ENCODE assay signal across 8 cellular contexts in the genomic region with DNA sequence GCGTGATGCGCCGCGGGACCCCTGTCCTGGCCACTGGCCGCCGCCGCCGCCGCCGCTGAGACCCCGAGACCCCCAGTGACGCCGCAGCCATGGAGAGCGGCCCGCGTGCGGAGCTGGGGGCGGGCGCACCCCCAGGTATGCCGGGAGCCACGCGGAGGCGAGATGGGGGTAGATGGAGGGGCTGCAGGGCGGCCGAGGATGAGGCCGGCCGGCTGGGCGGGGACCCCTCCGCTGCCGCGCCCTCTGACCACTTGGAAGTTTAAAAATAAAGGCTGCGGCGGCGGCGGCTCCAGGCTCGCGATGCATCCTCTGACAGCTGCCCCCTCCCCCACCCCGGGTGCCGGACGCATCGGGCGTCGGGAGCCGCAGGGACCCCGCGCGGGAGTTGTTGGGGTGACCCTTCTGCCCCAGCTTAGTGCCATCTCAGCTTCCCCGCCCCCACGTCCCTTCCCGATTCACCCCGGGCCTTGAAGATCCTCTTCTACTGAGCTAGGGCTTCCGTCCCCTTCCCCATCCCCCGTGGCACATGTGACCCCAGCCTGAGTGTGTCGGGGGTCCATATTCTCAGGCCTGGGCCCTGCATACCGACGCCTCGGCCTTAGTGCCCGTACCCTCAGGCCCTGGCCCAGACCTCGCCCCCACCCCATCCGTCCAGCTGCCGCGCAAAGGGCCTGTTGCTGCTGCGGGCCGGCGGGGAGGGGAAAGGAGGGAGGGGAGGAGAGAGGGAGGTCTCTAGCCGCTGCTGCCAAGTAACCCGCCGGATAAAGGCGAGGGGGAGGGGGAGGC. TPM values are rescaled to one million over a fixed set of nuclear protein-coding genes. Genes with fewer than 3 reads are reported as not detected.
DNase-seq lines count a peak whose midpoint lies in the region; ATAC-seq and TF ChIP-seq lines count a peak whose summit lies in the region.

No MANE protein-coding gene starts in this region.

- H3K9me3 Mint-ChIP-seq in activated CD4-positive, alpha-beta T cell treated with anti-CD3 and anti-CD28 coated beads for 36 hours (ENCODE audit: low read depth) = no peaks in the 10 kb centered on the region

- POLR2A ChIA-PET in activated CD4-positive, alpha-beta T cell treated with anti-CD3 and anti-CD28 coated beads for 36 hours (lab: Charles Lee) = interaction anchor here (0.9 to 1.2 kb wide), 4 partner anchors 67 to 230 kb away, joined by 3 to 5 read pairs (median 4); a partner anchor contains a TSS

- peaks cover 28% of the 10 kb centered on the region for H3K36me3 Mint-ChIP-seq in activated CD4-positive, alpha-beta T cell treated with anti-CD3 and anti-CD28 coated beads for 36 hours (ENCODE audit: low read depth)

- H3K4me3 ChIP-seq in dorsolateral prefrontal cortex = peak overlapping the region; percentile 64 to 100 (median 96)
- H3K4me3 ChIP-seq in right lobe of liver = peak overlapping the region; percentile 86 to 99 (median 94)

- DNase-seq in COR-L47 (lab: John Stamatoyannopoulos, UW) (peak; percentile 27), NCI-H2171 treated with DMSO at 0.1 percent for 48 hours (lab: John Stamatoyannopoulos, UW) (peak; percentile 66), dorsolateral prefrontal cortex (peak; percentile 45 to 86 (median 82)), right lobe of liver (peak; percentile 71 to 78 (median 76)), GF-D8 (lab: John Stamatoyannopoulos, UW) (no peak)
- peak; percentile 82 for DNase-seq in activated CD4-positive, alpha-beta T cell treated with anti-CD3 and anti-CD28 coated beads for 36 hours
- peak; percentile 38 for DNase-seq in stimulated activated CD8-positive, alpha-beta memory T cell treated with anti-CD3 and anti-CD28 coated beads, Interleukin-15, amount 100 ng/mL, for 48 hours (ENCODE audit: low read depth in 2 of 2)

- peak overlapping the region; percentile 89 for H3K27ac Mint-ChIP-seq in activated CD4-positive, alpha-beta T cell treated with anti-CD3 and anti-CD28 coated beads for 36 hours

- CTCF ChIA-PET in activated CD4-positive, alpha-beta T cell treated with anti-CD3 and anti-CD28 coated beads for 36 hours (lab: Charles Lee) = interaction anchor here (0.6 to 1.3 kb wide), 4 partner anchors 32 to 145 kb away, joined by 3 to 4 read pairs (median 3); no protein-coding TSS in a partner anchor

- H3K4me3 Mint-ChIP-seq in activated CD4-positive, alpha-beta T cell treated with anti-CD3 and anti-CD28 coated beads for 36 hours = peak overlapping the region; percentile 88

- H3K27me3 ChIP-seq in dorsolateral prefrontal cortex = no peaks in the 10 kb centered on the region
- no peaks in the 10 kb centered on the region for H3K27me3 ChIP-seq in right lobe of liver

- WGBS in right lobe of liver (ENCODE audit: insufficient coverage, low coverage, low lambda C conversion rate, missing lambda C conversion rate) = 0% methylated on average over 5 of the region's 69 CpGs

- ATAC-seq in GM21723 (IDR thresholded peaks at IDR 0.05; ENCODE audit: unreplicated experiment) (peak; percentile 22), right lobe of liver (peak; percentile 35 to 43 (median 40))
- ATAC-seq in activated CD4-positive, alpha-beta T cell treated with anti-CD3 and anti-CD28 coated beads for 36 hours = peak; percentile 20

- no peaks in the 10 kb centered on the region for H3K36me3 ChIP-seq in right lobe of liver

- H3K27me3 Mint-ChIP-seq in activated CD4-positive, alpha-beta T cell treated with anti-CD3 and anti-CD28 coated beads for 36 hours = no peaks in the 10 kb centered on the region

- peaks cover 63% of the 10 kb centered on the region for H3K4me1 Mint-ChIP-seq in activated CD4-positive, alpha-beta T cell treated with anti-CD3 and anti-CD28 coated beads for 36 hours

- no peaks in the 10 kb centered on the region for H3K9me3 ChIP-seq in right lobe of liver

- peaks cover 0 to 19% (median 2%) of the 10 kb centered on the region in 4 donors for H3K4me1 ChIP-seq in right lobe of liver

- TF ChIP-seq POLR2A in right lobe of liver (IDR thresholded peaks at IDR 0.05) = no peak

- intact Hi-C loops in activated CD4-positive, alpha-beta T cell treated with anti-CD3 and anti-CD28 coated beads for 36 hours (cut with DNase I, micrococcal nuclease) = loop anchor here (1.0 to 5.0 kb wide), 5 partner anchors 7 to 1289 kb away; a partner anchor contains a TSS
- intact Hi-C loops in dorsolateral prefrontal cortex (cut with DNase I) (loop anchor here in 1 of 2 donors (10.0 kb wide), 1 partner anchor 228 kb away; a partner anchor contains a TSS), right lobe of liver (cut with DNase I) (no loop called here)

- H3K27ac ChIP-seq in dorsolateral prefrontal cortex (peak overlapping the region; percentile 91 to 100 (median 100)), right lobe of liver (peak overlapping the region; percentile 95 to 99 (median 99))

- TF ChIP-seq CTCF in dorsolateral prefrontal cortex (IDR thresholded peaks at IDR 0.05 in 54 of 56, conservative IDR thresholded peaks at IDR 0.05 in 2 of 56; ENCODE audit: low read depth in 1 of 56, partially characterized antibody in 56 of 56) (no peak), right lobe of liver (IDR thresholded peaks at IDR 0.05) (no peak)

RNA-seq across cellular contexts. Expression of a gene that starts 0.6 kb away (rescaled TPM):
- 100 to 1,000 TPM; 122 to 133 TPM for total RNA-seq in activated CD4-positive, alpha-beta T cell treated with anti-CD3 and anti-CD28 coated beads for 36 hours
- total RNA-seq in dorsolateral prefrontal cortex (100 to 1,000 TPM; 184 to 392 (median 248) TPM), right lobe of liver (10 to 100 TPM; 10.2 to 28.2 (median 15.8) TPM)

RNA-seq across cellular contexts. Expression of a gene that starts 7.2 kb away (rescaled TPM):
- 10 to 100 TPM; 43.8 to 53.8 TPM for total RNA-seq in activated CD4-positive, alpha-beta T cell treated with anti-CD3 and anti-CD28 coated beads for 36 hours
- total RNA-seq in dorsolateral prefrontal cortex (10 to 100 TPM; 41.0 to 81.9 (median 61.8) TPM), right lobe of liver (10 to 100 TPM; 26.0 to 52.4 (median 30.9) TPM)

RNA-seq across cellular contexts. Expression of a gene that starts 31.5 kb away (rescaled TPM):
- total RNA-seq in activated CD4-positive, alpha-beta T cell treated with anti-CD3 and anti-CD28 coated beads for 36 hours = under 1 TPM; 0.05 TPM
- total RNA-seq in dorsolateral prefrontal cortex (1 to 10 TPM in 92 of 120 experiments, under 1 TPM in 28; 0.33 to 4.9 (median 1.3) TPM), right lobe of liver (under 1 TPM; 0.18 to 0.74 (median 0.52) TPM)

Comparison
In these comparisons a context has a peak if more than half of its experiments do, and no peak if none do; other contexts are left out.
1. RNA of a gene that starts 0.6 kb away (total RNA-seq): 184 to 392 TPM in dorsolateral prefrontal cortex and 122 to 133 TPM in activated CD4-positive, alpha-beta T cell treated with anti-CD3 and anti-CD28 coated beads for 36 hours; 10.2 to 28.2 TPM in right lobe of liver; every median in the first group is over 4 times any median in the second.
2. intact Hi-C loops: an anchor here in activated CD4-positive, alpha-beta T cell treated with anti-CD3 and anti-CD28 coated beads for 36 hours (1.0 to 5.0 kb wide); none called in right lobe of liver.
3. Peak in every context shown above with its lines, with median percentiles within 50 percentile points of each other: ATAC-seq.